19 cellular contexts compared by ENCODE assay signal in the genomic region with DNA sequence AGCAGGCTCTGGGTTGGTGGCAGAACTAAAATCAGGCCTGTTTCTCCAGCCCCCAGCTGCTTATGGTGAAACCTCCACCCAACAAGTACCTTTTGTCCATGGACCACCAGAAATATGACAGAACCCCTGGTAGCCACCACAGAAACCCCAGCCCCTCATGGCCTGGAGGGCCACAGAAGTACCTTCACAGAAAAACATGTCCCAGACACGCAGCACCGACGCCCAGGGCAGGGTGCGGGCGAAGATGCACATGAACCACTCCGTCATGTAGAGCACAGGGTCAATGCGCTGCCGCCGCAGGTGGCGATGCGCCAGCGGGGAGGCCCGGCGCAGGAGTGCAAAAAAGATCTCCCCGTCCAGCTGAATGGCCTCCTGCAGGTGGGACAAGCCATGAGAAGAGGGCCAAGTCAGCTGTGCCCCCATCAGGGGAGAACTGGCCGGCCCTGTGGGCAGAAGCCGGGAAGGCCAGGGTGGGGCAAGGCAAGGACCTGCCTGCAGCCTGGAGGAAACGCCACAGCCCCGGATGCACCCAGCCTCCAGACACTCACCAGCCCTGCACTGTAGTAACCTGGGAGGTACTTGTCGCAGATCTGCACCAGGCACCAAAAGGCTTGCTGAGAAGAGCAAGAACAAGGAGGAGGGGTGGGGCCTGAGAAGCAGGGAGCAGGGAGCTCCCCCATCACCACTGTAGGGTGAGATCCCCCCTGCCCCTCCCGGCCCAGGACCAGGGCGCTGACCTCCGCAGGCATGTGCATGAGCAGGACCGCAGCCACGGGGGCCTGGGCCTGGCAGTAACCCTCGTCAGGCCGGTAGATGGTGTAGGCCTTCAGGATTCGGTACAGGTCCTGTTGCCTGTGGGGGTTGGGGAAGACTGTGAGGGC. TPM values are rescaled to one million over a fixed set of nuclear protein-coding genes. Genes with fewer than 3 reads are reported as not detected.
"Had no signal": no experiment of that assay in that cellular context is flagged by ENCODE, and none has a peak within 500 bp of the region (broad histone marks: within the 10 kb centered on the region; RNA-seq: fewer than 3 reads in every experiment).

No MANE protein-coding gene starts in this region.

- DNase-seq: activated CD4-positive, CD25-positive, alpha-beta regulatory T cell treated with anti-CD3 and anti-CD28 coated beads, Interleukin-2, amount 50 U/mL, for 72 hours; activated gamma-delta T cell; activated naive CD8-positive, alpha-beta T cell treated with anti-CD3 and anti-CD28 coated beads, Interleukin-2, amount 50 U/mL, for 24 hours; activated T-cell treated with anti-CD3 and anti-CD28 coated beads, Interleukin-2, amount 50 U/mL, for 4 hours; cortex of kidney; effector memory CD4-positive, alpha-beta T cell; gastrocnemius medialis; heart right ventricle; mesenchymal stem cell; nephron progenitor cell; stimulated activated CD4-positive, alpha-beta T cell treated with anti-CD3 and anti-CD28 coated beads, Interleukin-15, amount 100 ng/mL, for 24 hours; stimulated activated CD4-positive, alpha-beta T cell treated with anti-CD3 and anti-CD28 coated beads, Interleukin-4, amount 100 ng/mL, for 24 hours had no signal

- H3K27me3 ChIP-seq: cardiac muscle cell, gastrocnemius medialis, heart right ventricle, left lung, ovary, vagina had no signal

- H3K4me3 Mint-ChIP-seq: activated naive CD8-positive, alpha-beta T cell treated with anti-CD3 and anti-CD28 coated beads, Interleukin-2, amount 50 U/mL, for 24 hours; activated T-cell treated with anti-CD3 and anti-CD28 coated beads, Interleukin-2, amount 50 U/mL, for 4 hours; nephron progenitor cell had no signal

- H3K27ac Mint-ChIP-seq: activated naive CD8-positive, alpha-beta T cell treated with anti-CD3 and anti-CD28 coated beads, Interleukin-2, amount 50 U/mL, for 24 hours had no signal

- ATAC-seq: activated naive CD8-positive, alpha-beta T cell treated with anti-CD3 and anti-CD28 coated beads, Interleukin-2, amount 50 U/mL, for 24 hours; activated T-cell treated with anti-CD3 and anti-CD28 coated beads, Interleukin-2, amount 50 U/mL, for 4 hours; gastrocnemius medialis; heart right ventricle had no signal

- H3K9me3 Mint-ChIP-seq: activated naive CD8-positive, alpha-beta T cell treated with anti-CD3 and anti-CD28 coated beads, Interleukin-2, amount 50 U/mL, for 24 hours; activated T-cell treated with anti-CD3 and anti-CD28 coated beads, Interleukin-2, amount 50 U/mL, for 4 hours; nephron progenitor cell had no signal

- H3K27me3 Mint-ChIP-seq: activated naive CD8-positive, alpha-beta T cell treated with anti-CD3 and anti-CD28 coated beads, Interleukin-2, amount 50 U/mL, for 24 hours had no signal

- H3K9me3 ChIP-seq: gastrocnemius medialis, heart right ventricle, left lung, ovary, vagina had no signal

- H3K27ac ChIP-seq: cardiac muscle cell, epithelial cell of prostate, gastrocnemius medialis, heart right ventricle, left lung, ovary, vagina had no signal

- H3K36me3 ChIP-seq: ovary had no signal

- H3K4me3 ChIP-seq: cardiac muscle cell, gastrocnemius medialis, heart right ventricle, left lung, ovary, vagina had no signal

RNA-seq across cellular contexts. Expression of gene MYL11, which starts 15.4 kb away (rescaled TPM):
- total RNA-seq: astrocyte; cardiac muscle cell; heart right ventricle; T-helper 2 cell treated with Interferon-gamma antibody and Interleukin-4, amounts not matched to agents 100 ng/mL and 5 ng/mL, for 36 hours; vagina had no signal
